ENCODE assay signal across 13 cellular contexts in genomic region chr20:25083141-25083772, GRCh38. TPM values are rescaled to one million over a fixed set of nuclear protein-coding genes. Genes with fewer than 3 reads are reported as not detected.
DNase-seq lines count a peak whose midpoint lies in the region; ATAC-seq and TF ChIP-seq lines count a peak whose summit lies in the region.
"Had no signal": no experiment of that assay in that cellular context is flagged by ENCODE, and none has a peak within 500 bp of the region (broad histone marks: within the 10 kb centered on the region; RNA-seq: fewer than 3 reads in every experiment).

No MANE protein-coding gene starts in this region.

- H3K9me3 ChIP-seq in CD4-positive, alpha-beta T cell (ENCODE audit: control insufficient read depth, low read length), result no peaks in the 10 kb centered on the region
- H3K9me3 ChIP-seq in naive thymus-derived CD4-positive, alpha-beta T cell (ENCODE audit: control insufficient read depth in 2 of 3, low read length in 3 of 3), result no peaks in the 10 kb centered on the region
- no peaks in the 10 kb centered on the region for H3K9me3 ChIP-seq in lower lobe of right lung
- H3K9me3 ChIP-seq: heart right ventricle had no signal

- H3K4me3 Mint-ChIP-seq in CD4-positive, alpha-beta T cell, result peak overlapping the region; percentile 78
- H3K4me3 Mint-ChIP-seq in activated naive CD8-positive, alpha-beta T cell treated with anti-CD3 and anti-CD28 coated beads, Interleukin-2, amount 50 U/mL, for 24 hours, result peak overlapping the region; percentile 55
- H3K4me3 Mint-ChIP-seq in naive thymus-derived CD4-positive, alpha-beta T cell, result peak overlapping the region in 9 of 10 donors; percentile 27 to 82 (median 71)

- no peak overlapping the region for H3K27ac ChIP-seq in CD4-positive, alpha-beta T cell (ENCODE audit: low read depth, low read length)
- no peak overlapping the region for H3K27ac ChIP-seq in naive thymus-derived CD4-positive, alpha-beta T cell (ENCODE audit: low read depth, low read length)
- no peak overlapping the region for H3K27ac ChIP-seq in lower lobe of right lung
- H3K27ac ChIP-seq: heart right ventricle had no signal

- H3K36me3 Mint-ChIP-seq in CD4-positive, alpha-beta T cell (ENCODE audit: low read depth), result no peaks in the 10 kb centered on the region
- H3K36me3 Mint-ChIP-seq in activated naive CD8-positive, alpha-beta T cell treated with anti-CD3 and anti-CD28 coated beads, Interleukin-2, amount 50 U/mL, for 24 hours (ENCODE audit: low read depth), result no peaks in the 10 kb centered on the region
- H3K36me3 Mint-ChIP-seq in naive thymus-derived CD4-positive, alpha-beta T cell, result peaks cover 0 to 4% (median 0%) of the 10 kb centered on the region in 5 donors

- peaks cover 14 to 21% of the 10 kb centered on the region in 2 donors for H3K4me1 ChIP-seq in naive thymus-derived CD4-positive, alpha-beta T cell (ENCODE audit: control insufficient read depth in 2 of 2, insufficient read depth in 2 of 2, low read length in 2 of 2)
- H3K4me1 ChIP-seq in lower lobe of right lung, result peaks cover 19% of the 10 kb centered on the region

- no peak for ATAC-seq in CD4-positive, alpha-beta T cell (ENCODE audit: poor library complexity)
- no peak for ATAC-seq in activated naive CD8-positive, alpha-beta T cell treated with anti-CD3 and anti-CD28 coated beads, Interleukin-2, amount 50 U/mL, for 24 hours
- ATAC-seq in naive thymus-derived CD4-positive, alpha-beta T cell, result no peak
- ATAC-seq in GM18870 (IDR thresholded peaks at IDR 0.05; ENCODE audit: unreplicated experiment), result no peak
- no peak for ATAC-seq in lower lobe of right lung
- no peak for ATAC-seq in GM21737 (IDR thresholded peaks at IDR 0.05; ENCODE audit: unreplicated experiment)

- CTCF ChIA-PET in CD4-positive, alpha-beta T cell (lab: Charles Lee), result interaction anchor here (0.8 kb wide), 1 partner anchor 177 kb away, joined by 3 read pairs; no protein-coding TSS in a partner anchor
- CTCF ChIA-PET in naive thymus-derived CD4-positive, alpha-beta T cell (lab: Charles Lee), result no interaction called here

- intact Hi-C loops in CD4-positive, alpha-beta T cell (cut with DNase I, micrococcal nuclease), result loop anchor here in 1 of 2 experiments (5.0 kb wide), 1 partner anchor 114 kb away; the partner anchor contains the start of gene ENTPD6
- intact Hi-C loops in naive thymus-derived CD4-positive, alpha-beta T cell (cut with micrococcal nuclease), result loop anchor here in 1 of 2 donors (5.0 kb wide), 1 partner anchor 114 kb away; the partner anchor contains the start of gene ENTPD6
- intact Hi-C loops in lower lobe of right lung (cut with DNase I), result no loop called here

- H3K27me3 ChIP-seq in CD4-positive, alpha-beta T cell (ENCODE audit: control insufficient read depth, insufficient read depth, low read length), result peaks cover 70% of the 10 kb centered on the region
- H3K27me3 ChIP-seq in H7 (ENCODE audit: control insufficient read depth, insufficient read depth, low read length) (peaks cover 87% of the 10 kb centered on the region), lower lobe of right lung (ENCODE audit: low read depth) (peaks cover 91% of the 10 kb centered on the region)
- peaks cover 23 to 25% of the 10 kb centered on the region in 2 donors for H3K27me3 ChIP-seq in naive thymus-derived CD4-positive, alpha-beta T cell (ENCODE audit: control insufficient read depth in 2 of 2, insufficient read depth in 2 of 2, low read length in 2 of 2)

- POLR2A ChIA-PET in CD4-positive, alpha-beta T cell (lab: Charles Lee), result no interaction called here
- POLR2A ChIA-PET in naive thymus-derived CD4-positive, alpha-beta T cell (lab: Charles Lee), result no interaction called here

- DNase-seq in CD4-positive, alpha-beta T cell, result no peak
- DNase-seq in H7 (peak; percentile 71), NCI-H69 (lab: John Stamatoyannopoulos, UW) (no peak), lower lobe of right lung (no peak)
- no peak for DNase-seq in activated naive CD8-positive, alpha-beta T cell treated with anti-CD3 and anti-CD28 coated beads, Interleukin-2, amount 50 U/mL, for 24 hours
- DNase-seq in naive thymus-derived CD4-positive, alpha-beta T cell, result no peak
- DNase-seq: heart right ventricle, mesenchymal stem cell, NCI-H526 treated with DMSO at 0.1 percent for 48 hours, SHP77 treated with DMSO at 0.1 percent for 48 hours had no signal

- peaks cover 68% of the 10 kb centered on the region for H3K27me3 Mint-ChIP-seq in CD4-positive, alpha-beta T cell
- peaks cover 65% of the 10 kb centered on the region for H3K27me3 Mint-ChIP-seq in activated naive CD8-positive, alpha-beta T cell treated with anti-CD3 and anti-CD28 coated beads, Interleukin-2, amount 50 U/mL, for 24 hours
- peaks cover 60 to 81% (median 63%) of the 10 kb centered on the region in 5 donors for H3K27me3 Mint-ChIP-seq in naive thymus-derived CD4-positive, alpha-beta T cell

- H3K36me3 ChIP-seq in H7 (replicated peaks; ENCODE audit: control insufficient read depth, insufficient read depth, low read length) (no peaks in the 10 kb centered on the region), lower lobe of right lung (no peaks in the 10 kb centered on the region)
- H3K36me3 ChIP-seq in naive thymus-derived CD4-positive, alpha-beta T cell (ENCODE audit: control insufficient read depth in 2 of 3, insufficient read depth in 3 of 3, low read length in 3 of 3), result no peaks in the 10 kb centered on the region
- H3K36me3 ChIP-seq: heart right ventricle had no signal

- H3K9me3 Mint-ChIP-seq in CD4-positive, alpha-beta T cell, result no peaks in the 10 kb centered on the region
- no peaks in the 10 kb centered on the region for H3K9me3 Mint-ChIP-seq in activated naive CD8-positive, alpha-beta T cell treated with anti-CD3 and anti-CD28 coated beads, Interleukin-2, amount 50 U/mL, for 24 hours
- H3K9me3 Mint-ChIP-seq in naive thymus-derived CD4-positive, alpha-beta T cell, result peaks cover 0 to 7% (median 0%) of the 10 kb centered on the region in 11 donors

- H3K4me3 ChIP-seq in H7 (ENCODE audit: insufficient read depth, low read depth, low read length) (peak overlapping the region; percentile 20), lower lobe of right lung (no peak overlapping the region)
- no peak overlapping the region for H3K4me3 ChIP-seq in naive thymus-derived CD4-positive, alpha-beta T cell (ENCODE audit: low read length)

- peaks cover 21% of the 10 kb centered on the region for H3K4me1 Mint-ChIP-seq in CD4-positive, alpha-beta T cell (ENCODE audit: low read depth)
- peaks cover 22% of the 10 kb centered on the region for H3K4me1 Mint-ChIP-seq in activated naive CD8-positive, alpha-beta T cell treated with anti-CD3 and anti-CD28 coated beads, Interleukin-2, amount 50 U/mL, for 24 hours
- H3K4me1 Mint-ChIP-seq in naive thymus-derived CD4-positive, alpha-beta T cell, result peaks cover 11 to 38% (median 27%) of the 10 kb centered on the region in 7 donors

- no peak overlapping the region for H3K27ac Mint-ChIP-seq in CD4-positive, alpha-beta T cell
- H3K27ac Mint-ChIP-seq in activated naive CD8-positive, alpha-beta T cell treated with anti-CD3 and anti-CD28 coated beads, Interleukin-2, amount 50 U/mL, for 24 hours, result no peak overlapping the region
- H3K27ac Mint-ChIP-seq in naive thymus-derived CD4-positive, alpha-beta T cell, result no peak overlapping the region

- no peak for TF ChIP-seq CTCF in CD4-positive, alpha-beta T cell (IDR thresholded peaks at IDR 0.05)
- no peak for TF ChIP-seq CTCF in lower lobe of right lung (IDR thresholded peaks at IDR 0.05)

RNA-seq across cellular contexts. Expression of gene VSX1, which starts 1.3 kb away (rescaled TPM):
- not detected for total RNA-seq in CD4-positive, alpha-beta T cell
- not detected in 2 replicates for total RNA-seq in H7 (2014; rRNA removed; shearing (Covaris generic))
- total RNA-seq in naive thymus-derived CD4-positive, alpha-beta T cell, result not detected
- polyA plus RNA-seq in naive thymus-derived CD4-positive, alpha-beta T cell, result not detected
- not detected for total RNA-seq in lower lobe of right lung
- total RNA-seq: HT-29 had no signal

RNA-seq across cellular contexts. Expression of gene ACSS1, which starts 25.3 kb away (rescaled TPM):
- 10 to 100 TPM; 18.9 TPM for total RNA-seq in CD4-positive, alpha-beta T cell
- not detected in 2 replicates for total RNA-seq in H7 (2014; rRNA removed; shearing (Covaris generic))
- 10 to 100 TPM; 33.1 to 51.7 (median 38.4) TPM for total RNA-seq in naive thymus-derived CD4-positive, alpha-beta T cell
- 10 to 100 TPM; 39.7 to 44.7 TPM for polyA plus RNA-seq in naive thymus-derived CD4-positive, alpha-beta T cell
- total RNA-seq in lower lobe of right lung, result 41.8 TPM

Comparison
In these comparisons a context has a peak if more than half of its experiments do, and no peak if none do; other contexts are left out.
1. RNA of gene ACSS1, which starts 25.3 kb away (total RNA-seq): 41.8 TPM in lower lobe of right lung (single experiment), 33.1 to 51.7 TPM in naive thymus-derived CD4-positive, alpha-beta T cell and 18.9 TPM in CD4-positive, alpha-beta T cell; not detected in H7; every median in the first group is over 10 times any median in the second.
2. Peak in every context shown above with its lines, with median percentiles within 50 percentile points of each other: H3K4me3 Mint-ChIP-seq.